ENCODE assay signal across 24 cellular contexts in genomic region chr11:47357985-47358730, GRCh38. TPM values are rescaled to one million over a fixed set of nuclear protein-coding genes. Genes with fewer than 3 reads are reported as not detected.
"Had no signal": no experiment of that assay in that cellular context is flagged by ENCODE, and none has a peak within 500 bp of the region (broad histone marks: within the 10 kb centered on the region; RNA-seq: fewer than 3 reads in every experiment).

No MANE protein-coding gene starts in this region.

- H3K4me3 ChIP-seq: adrenal gland, cardiac muscle cell, gastrocnemius medialis, heart right ventricle, neural progenitor cell, sigmoid colon, thoracic aorta had no signal

- H3K9ac ChIP-seq: neural progenitor cell had no signal

- H3K9me3 ChIP-seq: adrenal gland, gastrocnemius medialis, heart right ventricle, sigmoid colon, thoracic aorta had no signal

- H3K4me2 ChIP-seq: neural progenitor cell had no signal

- ATAC-seq: activated naive CD4-positive, alpha-beta T cell treated with anti-CD3 and anti-CD28 coated beads, Interleukin-2, amount 50 U/mL, for 72 hours; esophagus mucosa; gastrocnemius medialis; heart right ventricle; naive thymus-derived CD4-positive, alpha-beta T cell; stimulated activated memory B cell treated with anti-CD40 and anti-IgM and Interleukin-4, amounts not matched to agents 10 μg/mL and 1 μg/mL and 100 μg/mL, for 72 hours had no signal

- DNase-seq: activated CD4-positive, alpha-beta T cell treated with anti-CD3 and anti-CD28 coated beads, Interleukin-2, amount 50 U/mL, for 4 hours; activated gamma-delta T cell treated with Interleukin-2 at 50 U/mL for 16 hours; adrenal gland; effector CD8-positive, alpha-beta T cell; gastrocnemius medialis; heart right ventricle; immature natural killer cell; mesendoderm; naive thymus-derived CD4-positive, alpha-beta T cell; sigmoid colon; stimulated activated CD4-positive, alpha-beta T cell treated with anti-CD3 and anti-CD28 coated beads, Interleukin-4, amount 100 ng/mL, for 4 hours; T-helper 2 cell; WERI-Rb-1 had no signal

- H3K36me3 ChIP-seq: adrenal gland, cardiac muscle cell, gastrocnemius medialis, neural progenitor cell, sigmoid colon, thoracic aorta, WERI-Rb-1 had no signal

- H3K27me3 ChIP-seq: adrenal gland, cardiac muscle cell, gastrocnemius medialis, heart right ventricle, neural progenitor cell, sigmoid colon had no signal

- H3K27ac ChIP-seq: adrenal gland, cardiac muscle cell, gastrocnemius medialis, neural progenitor cell, sigmoid colon, thoracic aorta, WERI-Rb-1 had no signal

- H2AFZ ChIP-seq: neural progenitor cell had no signal

RNA-seq across cellular contexts. Expression of gene MYBPC3, which starts 5.7 kb away (rescaled TPM):
- total RNA-seq: activated CD8-positive, alpha-beta memory T cell treated with anti-CD3 and anti-CD28 coated beads for 36 hours; activated naive CD4-positive, alpha-beta T cell treated with anti-CD3 and anti-CD28 coated beads, Interleukin-2, amount 50 U/mL, for 72 hours; activated T-helper 1 cell treated with anti-CD3 and anti-CD28 coated beads, Interleukin-12 subunit alpha, Interleukin-12 subunit beta, Interleukin-2, Interleukin-4 antibody, amounts not matched to agents 30 ng/mL and 10 ng/mL and 1 ng/mL, durations not matched to agents 14 hours and 24 hours and 36 hours; chondrocyte; esophagus mucosa; mucosa of gallbladder; renal cortical epithelial cell; sigmoid colon; thoracic aorta had no signal
- polyA plus RNA-seq: immature natural killer cell; naive thymus-derived CD4-positive, alpha-beta T cell had no signal

RNA-seq across cellular contexts. Expression of gene SPI1, which starts 20.2 kb away (rescaled TPM):
- total RNA-seq: activated CD8-positive, alpha-beta memory T cell treated with anti-CD3 and anti-CD28 coated beads for 36 hours; activated T-helper 1 cell treated with anti-CD3 and anti-CD28 coated beads, Interleukin-12 subunit alpha, Interleukin-12 subunit beta, Interleukin-2, Interleukin-4 antibody, amounts not matched to agents 30 ng/mL and 10 ng/mL and 1 ng/mL, durations not matched to agents 14 hours and 24 hours and 36 hours; cardiac muscle cell; chondrocyte; renal cortical epithelial cell had no signal
